Comparison of ENCODE assay signal across 8 cellular contexts in genomic region chr10:77111611-77112550, GRCh38.
DNase-seq lines count a peak whose midpoint lies in the region; ATAC-seq and TF ChIP-seq lines count a peak whose summit lies in the region.

No MANE protein-coding gene starts in this region.

- dilution Hi-C loops in mammary epithelial cell (cut with HindIII; ENCODE audit: low sequenced_read_pairs), result no loop called here

- peak; percentile 84 for ATAC-seq in upper lobe of right lung

- no peaks in the 10 kb centered on the region for H3K79me2 ChIP-seq in mammary epithelial cell (ENCODE audit: insufficient read depth, low read length)

- no peaks in the 10 kb centered on the region for H3K9me3 ChIP-seq in mammary epithelial cell (replicated peaks; ENCODE audit: insufficient read depth, low read length)
- H3K9me3 ChIP-seq in upper lobe of right lung, result no peaks in the 10 kb centered on the region

- H3K4me2 ChIP-seq in mammary epithelial cell (ENCODE audit: insufficient read depth, low read depth, low read length), result peak overlapping the region; percentile 27

- H3K27me3 ChIP-seq in mammary epithelial cell (ENCODE audit: insufficient read depth, low read length) (no peaks in the 10 kb centered on the region), upper lobe of right lung (no peaks in the 10 kb centered on the region)

- DNase-seq in NCI-H2029 treated with DMSO at 0.1 percent for 48 hours (lab: John Stamatoyannopoulos, UW) (peak; percentile 2), NCI-H2029 (lab: John Stamatoyannopoulos, UW) (no peak), HEK293T (ENCODE audit: extremely low spot score) (peak; percentile 69), NCI-H460 (ENCODE audit: extremely low read depth, low read depth) (peak; percentile 45), mammary epithelial cell (peak; percentile 66), kidney tubule cell (ENCODE audit: low spot score) (peak; percentile 82), upper lobe of right lung (no peak)
- no peak for DNase-seq in activated CD4-positive, alpha-beta T cell treated with anti-CD3 and anti-CD28 coated beads for 4 hours

- no peak overlapping the region for H3K9ac ChIP-seq in mammary epithelial cell (ENCODE audit: insufficient read depth, low read length)

- H3K36me3 ChIP-seq in mammary epithelial cell (ENCODE audit: insufficient read depth, low read length) (no peaks in the 10 kb centered on the region), upper lobe of right lung (no peaks in the 10 kb centered on the region)

- H4K20me1 ChIP-seq in mammary epithelial cell (ENCODE audit: insufficient read depth, low read length), result no peaks in the 10 kb centered on the region

- H2AFZ ChIP-seq in mammary epithelial cell (ENCODE audit: low read depth, low read length), result peak overlapping the region; percentile 5

- CTCF ChIA-PET in HEK293T (lab: Yijun Ruan, JAX), result interaction anchor here (0.6 to 1.5 kb wide), 5 partner anchors 44 to 386 kb away, joined by 3 read pairs; no protein-coding TSS in a partner anchor
- CTCF ChIA-PET in mammary epithelial cell (lab: Charles Lee; ENCODE audit: low non-redundant PET), result no interaction called here

- intact Hi-C loops in mammary epithelial cell (cut with micrococcal nuclease), result loop anchor here (1.0 to 10.0 kb wide), 6 partner anchors 52 to 1707 kb away; partner anchors contain the start of gene ZNF503
- intact Hi-C loops in upper lobe of right lung (cut with DNase I), result loop anchor here (10.0 kb wide), 1 partner anchor 107 kb away; no protein-coding TSS in a partner anchor

- H3K27ac ChIP-seq in mammary epithelial cell (ENCODE audit: insufficient read depth, low read depth, low read length) (no peak overlapping the region), upper lobe of right lung (no peak overlapping the region)

- WGBS in mammary epithelial cell (ENCODE audit: low coverage, missing lambda C conversion rate), result 44% methylated on average over 12 of the region's 12 CpGs

- in situ Hi-C loops in mammary epithelial cell (cut with MboI; ENCODE audit: low sequenced_read_pairs in 2 of 2), result no loop called here

- H3K4me1 ChIP-seq in mammary epithelial cell (ENCODE audit: insufficient read depth, low read length) (peaks cover 9% of the 10 kb centered on the region), upper lobe of right lung (no peaks in the 10 kb centered on the region)

- POLR2A ChIA-PET in HEK293T (lab: Yijun Ruan, JAX), result no interaction called here

- peak; percentile 76 to 77 for TF ChIP-seq CTCF in mammary epithelial cell (conservative IDR thresholded peaks at IDR 0.05 in 1 of 2, IDR thresholded peaks at IDR 0.05 in 1 of 2; ENCODE audit: extremely low read depth in 1 of 2, insufficient read depth in 1 of 2, low read depth in 1 of 2, low read length in 2 of 2)
- TF ChIP-seq CTCF in upper lobe of right lung (IDR thresholded peaks at IDR 0.05), result peak; percentile 88

- BruUV-seq in mammary epithelial cell (replicated peaks; lab: Mats Ljungman, UMichigan), result no TSS peak

- H3K4me3 ChIP-seq in mammary epithelial cell (replicated peaks in 1 of 3; ENCODE audit: insufficient read depth in 1 of 3, low read depth in 2 of 3, low read length in 3 of 3) (no peak overlapping the region), upper lobe of right lung (no peak overlapping the region)

TF ChIP-seq in HEK293T, 16 proteins besides CTCF, POLR2A, EP300 and RAD21:
- TF ChIP-seq BHLHE40 (IDR thresholded peaks at IDR 0.05; ENCODE audit: borderline replicate concordance) (no peak), FOXM1 (IDR thresholded peaks at IDR 0.05; ENCODE audit: borderline replicate concordance) (no peak), ZNF384 (IDR thresholded peaks at IDR 0.05) (no peak), FOXA1 (IDR thresholded peaks at IDR 0.05) (no peak), SUZ12 (IDR thresholded peaks at IDR 0.05) (no peak), PKNOX1 (IDR thresholded peaks at IDR 0.05) (no peak), L3MBTL2 (conservative IDR thresholded peaks at IDR 0.05) (no peak), SP1 (IDR thresholded peaks at IDR 0.05) (no peak), NFRKB (IDR thresholded peaks at IDR 0.05) (no peak)

Comparison
In these comparisons a context has a peak if more than half of its experiments do, and no peak if none do; other contexts are left out.
1. DNase-seq: peak in NCI-H2029 treated with DMSO at 0.1 percent for 48 hours (single experiment), HEK293T (single experiment), NCI-H460 (single experiment), mammary epithelial cell (single experiment) and kidney tubule cell (single experiment); none in NCI-H2029 (single experiment), upper lobe of right lung (single experiment) and activated CD4-positive, alpha-beta T cell treated with anti-CD3 and anti-CD28 coated beads for 4 hours (0 of 2).